8 cellular contexts compared by ENCODE assay signal in genomic region chr15:41490355-41490754, GRCh38. TPM values are rescaled to one million over a fixed set of nuclear protein-coding genes. Genes with fewer than 3 reads are reported as not detected.
A peak's percentile ranks its signal among the peaks of the same experiment; 100 is the strongest.
DNase-seq lines count a peak whose midpoint lies in the region; ATAC-seq, FAIRE-seq and TF ChIP-seq lines count a peak whose summit lies in the region.

No MANE protein-coding gene starts in this region.

- no peak for ATAC-seq in Panc1
- no peak for ATAC-seq in HG02884 (IDR thresholded peaks at IDR 0.05; ENCODE audit: unreplicated experiment)
- no peak for ATAC-seq in HG03175 (IDR thresholded peaks at IDR 0.05; ENCODE audit: unreplicated experiment)
- no peak for ATAC-seq in HG03045 (IDR thresholded peaks at IDR 0.05; ENCODE audit: unreplicated experiment)

- peak overlapping the region; percentile 70 for H3K27ac ChIP-seq in AG04450 (ENCODE audit: low read depth, low read length)
- H3K27ac ChIP-seq in Panc1 (ENCODE audit: low read length): no peak overlapping the region

- H3K4me3 ChIP-seq in AG04450 (ENCODE audit: low read depth, low read length) (no peak overlapping the region), Panc1 (ENCODE audit: low read depth in 2 of 2, low read length in 2 of 2) (no peak overlapping the region)

- POLR2A ChIA-PET in AG04450 (lab: Yijun Ruan, JAX): interaction anchor here (0.6 to 0.7 kb wide), 4 partner anchors 49 to 290 kb away, joined by 3 to 7 read pairs (median 4); partner anchors contain the start of gene MGA
- POLR2A ChIA-PET in Panc1 (lab: Charles Lee): interaction anchor here (0.7 kb wide), 1 partner anchor 12 kb away, joined by 5 read pairs; no protein-coding TSS in a partner anchor

- intact Hi-C loops in Panc1 (cut with micrococcal nuclease; ENCODE audit: unreplicated experiment): no loop called here

- FAIRE-seq in GM18507 (lab: Jason Lieb, UNC): peak; percentile 76

- CTCF ChIA-PET in AG04450 (lab: Charles Lee) (interaction anchor here (1.3 kb wide), 1 partner anchor 24 kb away, joined by 6 read pairs; no protein-coding TSS in a partner anchor), Panc1 (lab: Charles Lee) (interaction anchor here (0.7 kb wide), 2 partner anchors 283 to 320 kb away, joined by 5 to 9 read pairs; no protein-coding TSS in a partner anchor)

- DNase-seq in AG04450 (ENCODE audit: low read depth, low spot score) (peak; percentile 92), GM18507 (ENCODE audit: extremely low spot score, insufficient read length, low read depth) (no peak), Panc1 (ENCODE audit: low read depth, low spot score) (peak; percentile 71), fibroblast of gingiva (ENCODE audit: low read depth) (peak; percentile 88), NCI-H1105 treated with DMSO at 0.1 percent for 48 hours (lab: John Stamatoyannopoulos, UW) (no peak)

- no TSS peak for BruUV-seq in Panc1 (replicated peaks; lab: Mats Ljungman, UMichigan)

- in situ Hi-C loops in Panc1 (cut with HindIII; ENCODE audit: low pct_unique_long_range_greater_than_20kb, low sequenced_read_pairs): no loop called here

- H3K36me3 ChIP-seq in Panc1 (ENCODE audit: control insufficient read depth, insufficient read depth, low read length): no peaks in the 10 kb centered on the region

- H3K9me3 ChIP-seq in AG04450 (ENCODE audit: control insufficient read depth, insufficient read depth, low read length) (no peaks in the 10 kb centered on the region; the same call in 1 of the 2 replicates), Panc1 (ENCODE audit: control insufficient read depth, insufficient read depth, low read depth, low read length) (no peaks in the 10 kb centered on the region)

- H3K4me1 ChIP-seq in Panc1 (ENCODE audit: control insufficient read depth, insufficient read depth, low read length): 0 out of 2 replicates have a peak, but pooled peaks cover 5% of the 10 kb centered on the region

- TF ChIP-seq CTCF in AG04450 (IDR thresholded peaks at IDR 0.05; ENCODE audit: low read depth, low read length) (no peak), Panc1 (IDR thresholded peaks at IDR 0.05) (no peak)

- peaks cover 11% of the 10 kb centered on the region for H3K27me3 ChIP-seq in AG04450 (ENCODE audit: control insufficient read depth, insufficient read depth, low read length)
- no peaks in the 10 kb centered on the region for H3K27me3 ChIP-seq in Panc1 (ENCODE audit: control insufficient read depth, insufficient read depth, low read length)

RNA-seq across cellular contexts. Expression of gene ITPKA, which starts 3.3 kb away (rescaled TPM):
- 0.92 and 1.5 TPM in 2 replicates for polyA plus RNA-seq in AG04450 (2011; rRNA removed)
- polyA minus RNA-seq in AG04450 (2011; rRNA and poly(A)+ RNA removed): 0.83 and 1.1 TPM in 2 replicates
- total RNA-seq in Panc1 (2021; ENCODE audit: unreplicated experiment): 6.3 TPM
- polyA plus RNA-seq in Panc1 (2012; ENCODE audit: insufficient read length): 8.7 TPM

RNA-seq across cellular contexts. Expression of gene LTK, which starts 23.3 kb away (rescaled TPM):
- 0.09 and 0.20 TPM in 2 replicates for polyA plus RNA-seq in AG04450 (2011; rRNA removed)
- polyA minus RNA-seq in AG04450 (2011; rRNA and poly(A)+ RNA removed): 0.18 and 0.22 TPM in 2 replicates
- not detected for total RNA-seq in Panc1 (2021; ENCODE audit: unreplicated experiment)
- not detected for polyA plus RNA-seq in Panc1 (2012; ENCODE audit: insufficient read length)

RNA-seq across cellular contexts. Expression of gene RPAP1, which starts 53.7 kb away (rescaled TPM):
- 9.5 and 12.9 TPM in 2 replicates for polyA plus RNA-seq in AG04450 (2011; rRNA removed)
- polyA minus RNA-seq in AG04450 (2011; rRNA and poly(A)+ RNA removed): 17.9 and 19.7 TPM in 2 replicates
- 53.5 TPM for total RNA-seq in Panc1 (2021; ENCODE audit: unreplicated experiment)
- 36.6 TPM for polyA plus RNA-seq in Panc1 (2012; ENCODE audit: insufficient read length)

Comparison
In these comparisons a context has a peak if more than half of its experiments do, and no peak if none do; other contexts are left out.
1. DNase-seq: peak in AG04450 (single experiment), Panc1 (single experiment) and fibroblast of gingiva (single experiment); none in GM18507 (single experiment) and NCI-H1105 treated with DMSO at 0.1 percent for 48 hours (single experiment).